2 cellular contexts compared by ENCODE assay signal in the genomic region with DNA sequence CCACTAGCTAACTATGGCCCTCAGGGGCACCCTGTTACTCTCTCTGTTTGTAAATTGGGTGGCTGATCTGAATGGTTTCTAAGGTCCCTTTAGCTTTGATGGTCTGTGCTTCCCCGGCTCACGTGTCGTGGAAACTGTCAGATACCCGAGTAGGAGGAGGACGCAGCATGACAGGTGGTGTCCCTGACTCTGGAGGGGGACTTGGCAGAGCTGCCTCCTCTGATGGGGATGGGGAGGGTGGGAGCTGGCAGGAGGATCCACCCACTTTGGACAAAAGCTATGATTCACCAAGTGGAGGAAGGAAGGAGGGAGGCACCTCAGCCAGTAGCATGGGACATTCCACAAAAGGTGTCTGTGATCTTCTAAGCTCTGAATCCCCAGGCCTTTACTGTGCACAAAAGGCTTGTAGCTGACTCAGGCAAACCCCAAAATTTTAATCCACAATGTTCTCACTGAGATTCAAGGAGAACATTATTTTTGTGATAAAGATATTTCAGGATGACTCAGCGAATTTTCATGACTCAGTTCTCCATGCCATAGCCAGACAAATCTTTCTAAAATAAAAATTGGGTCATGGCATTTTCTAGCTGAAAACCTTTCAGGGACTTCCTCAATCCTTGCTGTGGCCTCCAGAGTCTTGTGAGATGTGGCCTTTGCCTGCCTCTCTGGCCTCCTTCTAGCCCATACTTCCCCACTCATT.
TF ChIP-seq lines count a peak whose summit lies in the region.

No MANE protein-coding gene starts in this region.

TF ChIP-seq in A549, 52 proteins besides CTCF, POLR2A, EP300 and RAD21:
- TF ChIP-seq SMC3 (IDR thresholded peaks at IDR 0.05) (no peak), GATA3 (IDR thresholded peaks at IDR 0.05; ENCODE audit: borderline replicate concordance) (no peak), NFE2L2 (conservative IDR thresholded peaks at IDR 0.05; ENCODE audit: low read length) (peak; percentile 96), HEYL (CRISPR knock-in tag; IDR thresholded peaks at IDR 0.05) (no peak), MAFK (IDR thresholded peaks at IDR 0.05; ENCODE audit: partially characterized antibody) (peak; percentile 92), RARB (CRISPR knock-in tag; IDR thresholded peaks at IDR 0.05) (no peak)

TF ChIP-seq in K562, 482 proteins besides CTCF, POLR2A, EP300 and RAD21:
- peak; percentile 65 for TF ChIP-seq MAFG (tag; conservative IDR thresholded peaks at IDR 0.05)
- TF ChIP-seq RBM22 (IDR thresholded peaks at IDR 0.05; ENCODE audit: low read depth, low read length, poor library complexity, severe bottlenecking): no peak
- no peak for TF ChIP-seq ZNF584 (CRISPR knock-in tag; IDR thresholded peaks at IDR 0.05; ENCODE audit: low read depth)
- TF ChIP-seq XRCC3 (IDR thresholded peaks at IDR 0.05): no peak
- TF ChIP-seq COPS2 (conservative IDR thresholded peaks at IDR 0.05): no peak
- TF ChIP-seq MAFF (IDR thresholded peaks at IDR 0.05; ENCODE audit: low read length): peak; percentile 67
- no peak for TF ChIP-seq SMARCB1 (IDR thresholded peaks at IDR 0.05; ENCODE audit: insufficient read length, low read depth)
- no peak for TF ChIP-seq ZFP30 (CRISPR knock-in tag; IDR thresholded peaks at IDR 0.05; ENCODE audit: borderline replicate concordance)
- no peak for TF ChIP-seq ZNF778 (CRISPR knock-in tag; IDR thresholded peaks at IDR 0.05)
- TF ChIP-seq NFE2L1 (tag; IDR thresholded peaks at IDR 0.05; ENCODE audit: borderline replicate concordance, low read depth): peak; percentile 18; the same call in 1 of the 2 replicates
- TF ChIP-seq SIN3A (IDR thresholded peaks at IDR 0.05; ENCODE audit: borderline replicate concordance in 2 of 2, control insufficient read depth in 1 of 2, low read depth in 2 of 2, low read length in 2 of 2): no peak
- peak; percentile 50; the same call in 1 of the 2 replicates for TF ChIP-seq MAFK (IDR thresholded peaks at IDR 0.05; ENCODE audit: low read length)
- TF ChIP-seq ZNF316 (IDR thresholded peaks at IDR 0.05): peak; percentile 20; the same call in 1 of the 2 replicates
- TF ChIP-seq, protein P1, sequence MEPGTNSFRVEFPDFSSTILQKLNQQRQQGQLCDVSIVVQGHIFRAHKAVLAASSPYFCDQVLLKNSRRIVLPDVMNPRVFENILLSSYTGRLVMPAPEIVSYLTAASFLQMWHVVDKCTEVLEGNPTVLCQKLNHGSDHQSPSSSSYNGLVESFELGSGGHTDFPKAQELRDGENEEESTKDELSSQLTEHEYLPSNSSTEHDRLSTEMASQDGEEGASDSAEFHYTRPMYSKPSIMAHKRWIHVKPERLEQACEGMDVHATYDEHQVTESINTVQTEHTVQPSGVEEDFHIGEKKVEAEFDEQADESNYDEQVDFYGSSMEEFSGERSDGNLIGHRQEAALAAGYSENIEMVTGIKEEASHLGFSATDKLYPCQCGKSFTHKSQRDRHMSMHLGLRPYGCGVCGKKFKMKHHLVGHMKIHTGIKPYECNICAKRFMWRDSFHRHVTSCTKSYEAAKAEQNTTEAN (CRISPR knock-in tag; IDR thresholded peaks at IDR 0.05): no peak
- TF ChIP-seq HOXB6 (CRISPR knock-in tag; IDR thresholded peaks at IDR 0.05; ENCODE audit: borderline replicate concordance): no peak
- TF ChIP-seq, protein P2, sequence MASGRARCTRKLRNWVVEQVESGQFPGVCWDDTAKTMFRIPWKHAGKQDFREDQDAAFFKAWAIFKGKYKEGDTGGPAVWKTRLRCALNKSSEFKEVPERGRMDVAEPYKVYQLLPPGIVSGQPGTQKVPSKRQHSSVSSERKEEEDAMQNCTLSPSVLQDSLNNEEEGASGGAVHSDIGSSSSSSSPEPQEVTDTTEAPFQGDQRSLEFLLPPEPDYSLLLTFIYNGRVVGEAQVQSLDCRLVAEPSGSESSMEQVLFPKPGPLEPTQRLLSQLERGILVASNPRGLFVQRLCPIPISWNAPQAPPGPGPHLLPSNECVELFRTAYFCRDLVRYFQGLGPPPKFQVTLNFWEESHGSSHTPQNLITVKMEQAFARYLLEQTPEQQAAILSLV (tag; IDR thresholded peaks at IDR 0.05): no peak
- TF ChIP-seq PHTF2 (CRISPR knock-in tag; IDR thresholded peaks at IDR 0.05): no peak
- TF ChIP-seq C11orf30 (IDR thresholded peaks at IDR 0.05; ENCODE audit: low read depth): peak; percentile 25; the same call in 1 of the 2 replicates
- TF ChIP-seq, protein P3, sequence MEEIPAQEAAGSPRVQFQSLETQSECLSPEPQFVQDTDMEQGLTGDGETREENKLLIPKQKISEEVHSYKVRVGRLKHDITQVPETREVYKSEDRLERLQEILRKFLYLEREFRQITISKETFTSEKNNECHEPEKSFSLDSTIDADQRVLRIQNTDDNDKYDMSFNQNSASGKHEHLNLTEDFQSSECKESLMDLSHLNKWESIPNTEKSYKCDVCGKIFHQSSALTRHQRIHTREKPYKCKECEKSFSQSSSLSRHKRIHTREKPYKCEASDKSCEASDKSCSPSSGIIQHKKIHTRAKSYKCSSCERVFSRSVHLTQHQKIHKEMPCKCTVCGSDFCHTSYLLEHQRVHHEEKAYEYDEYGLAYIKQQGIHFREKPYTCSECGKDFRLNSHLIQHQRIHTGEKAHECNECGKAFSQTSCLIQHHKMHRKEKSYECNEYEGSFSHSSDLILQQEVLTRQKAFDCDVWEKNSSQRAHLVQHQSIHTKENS (CRISPR knock-in tag; IDR thresholded peaks at IDR 0.05): no peak
- no peak for TF ChIP-seq NCOA6 (IDR thresholded peaks at IDR 0.05)
- TF ChIP-seq, protein P4, sequence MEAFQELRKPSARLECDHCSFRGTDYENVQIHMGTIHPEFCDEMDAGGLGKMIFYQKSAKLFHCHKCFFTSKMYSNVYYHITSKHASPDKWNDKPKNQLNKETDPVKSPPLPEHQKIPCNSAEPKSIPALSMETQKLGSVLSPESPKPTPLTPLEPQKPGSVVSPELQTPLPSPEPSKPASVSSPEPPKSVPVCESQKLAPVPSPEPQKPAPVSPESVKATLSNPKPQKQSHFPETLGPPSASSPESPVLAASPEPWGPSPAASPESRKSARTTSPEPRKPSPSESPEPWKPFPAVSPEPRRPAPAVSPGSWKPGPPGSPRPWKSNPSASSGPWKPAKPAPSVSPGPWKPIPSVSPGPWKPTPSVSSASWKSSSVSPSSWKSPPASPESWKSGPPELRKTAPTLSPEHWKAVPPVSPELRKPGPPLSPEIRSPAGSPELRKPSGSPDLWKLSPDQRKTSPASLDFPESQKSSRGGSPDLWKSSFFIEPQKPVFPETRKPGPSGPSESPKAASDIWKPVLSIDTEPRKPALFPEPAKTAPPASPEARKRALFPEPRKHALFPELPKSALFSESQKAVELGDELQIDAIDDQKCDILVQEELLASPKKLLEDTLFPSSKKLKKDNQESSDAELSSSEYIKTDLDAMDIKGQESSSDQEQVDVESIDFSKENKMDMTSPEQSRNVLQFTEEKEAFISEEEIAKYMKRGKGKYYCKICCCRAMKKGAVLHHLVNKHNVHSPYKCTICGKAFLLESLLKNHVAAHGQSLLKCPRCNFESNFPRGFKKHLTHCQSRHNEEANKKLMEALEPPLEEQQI (IDR thresholded peaks at IDR 0.05): no peak
- TF ChIP-seq, protein P5, sequence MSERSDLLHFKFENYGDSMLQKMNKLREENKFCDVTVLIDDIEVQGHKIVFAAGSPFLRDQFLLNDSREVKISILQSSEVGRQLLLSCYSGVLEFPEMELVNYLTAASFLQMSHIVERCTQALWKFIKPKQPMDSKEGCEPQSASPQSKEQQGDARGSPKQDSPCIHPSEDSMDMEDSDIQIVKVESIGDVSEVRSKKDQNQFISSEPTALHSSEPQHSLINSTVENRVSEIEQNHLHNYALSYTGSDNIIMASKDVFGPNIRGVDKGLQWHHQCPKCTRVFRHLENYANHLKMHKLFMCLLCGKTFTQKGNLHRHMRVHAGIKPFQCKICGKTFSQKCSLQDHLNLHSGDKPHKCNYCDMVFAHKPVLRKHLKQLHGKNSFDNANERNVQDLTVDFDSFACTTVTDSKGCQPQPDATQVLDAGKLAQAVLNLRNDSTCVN (CRISPR knock-in tag; IDR thresholded peaks at IDR 0.05): no peak
- TF ChIP-seq POLR2B (IDR thresholded peaks at IDR 0.05; ENCODE audit: low read depth, partially characterized antibody): no peak
- TF ChIP-seq ZNF780A (CRISPR knock-in tag; IDR thresholded peaks at IDR 0.05): no peak
- TF ChIP-seq HDAC2 (IDR thresholded peaks at IDR 0.05): no peak
- no peak for TF ChIP-seq DDX20 (tag; IDR thresholded peaks at IDR 0.05; ENCODE audit: low read depth)
- no peak for TF ChIP-seq ZNF764 (CRISPR knock-in tag; IDR thresholded peaks at IDR 0.05; ENCODE audit: low read depth)
- TF ChIP-seq EHMT2 (IDR thresholded peaks at IDR 0.05): no peak
